8 cellular contexts compared by ENCODE assay signal in the genomic region with DNA sequence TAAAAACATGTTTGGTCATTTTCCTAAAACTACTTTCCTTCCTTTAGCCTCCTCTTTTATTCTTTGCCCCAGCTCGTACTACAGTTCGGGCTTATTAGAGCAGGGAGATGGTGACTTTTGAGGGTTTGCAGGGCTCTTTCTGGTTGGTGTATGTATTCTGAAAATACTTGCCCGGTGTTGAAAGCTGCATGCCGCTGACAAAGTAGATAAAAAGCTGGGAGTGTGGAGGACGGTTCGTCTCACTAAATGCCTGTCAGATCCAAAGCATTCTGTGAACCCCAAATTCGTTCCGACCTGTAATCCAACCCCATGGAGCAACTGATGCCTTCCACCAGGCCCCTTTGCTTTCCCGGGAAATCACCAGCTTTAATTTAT. TPM values are rescaled to one million over a fixed set of nuclear protein-coding genes. Genes with fewer than 3 reads are reported as not detected.
DNase-seq lines count a peak whose midpoint lies in the region; ATAC-seq, FAIRE-seq and TF ChIP-seq lines count a peak whose summit lies in the region.

No MANE protein-coding gene starts in this region.

- peaks cover 50% of the 10 kb centered on the region for H3K27me3 Mint-ChIP-seq in activated CD4-positive, alpha-beta T cell treated with anti-CD3 and anti-CD28 coated beads, Interleukin-2, amount 10 ng/mL, durations not matched to agents 7 days and 5 days
- H3K27me3 Mint-ChIP-seq in activated naive CD8-positive, alpha-beta T cell treated with anti-CD3 and anti-CD28 coated beads, Interleukin-2, amount 10 ng/mL, durations not matched to agents 7 days and 5 days, result peaks cover 44% of the 10 kb centered on the region

- no peak for TF ChIP-seq POLR2A in erythroblast (IDR thresholded peaks at IDR 0.05; ENCODE audit: low read length)

- peaks cover 10% of the 10 kb centered on the region for H3K36me3 Mint-ChIP-seq in activated CD4-positive, alpha-beta T cell treated with anti-CD3 and anti-CD28 coated beads, Interleukin-2, amount 10 ng/mL, durations not matched to agents 7 days and 5 days (ENCODE audit: low read depth)
- H3K36me3 Mint-ChIP-seq in activated naive CD8-positive, alpha-beta T cell treated with anti-CD3 and anti-CD28 coated beads, Interleukin-2, amount 10 ng/mL, durations not matched to agents 7 days and 5 days, result peaks cover 2% of the 10 kb centered on the region

- no peaks in the 10 kb centered on the region for H3K9me3 ChIP-seq in kidney (ENCODE audit: control insufficient read depth in 1 of 2, low read length in 2 of 2)
- H3K9me3 ChIP-seq in thoracic aorta, result no peaks in the 10 kb centered on the region

- peak overlapping the region; percentile 91 to 96 for H3K27ac ChIP-seq in kidney (ENCODE audit: low read depth in 2 of 2, low read length in 2 of 2)
- peak overlapping the region; percentile 78 to 86 for H3K27ac ChIP-seq in thoracic aorta

- peak overlapping the region; percentile 72 to 79 for H3K9ac ChIP-seq in kidney (ENCODE audit: low read length in 2 of 2)

- no peak for TF ChIP-seq CTCF in kidney (IDR thresholded peaks at IDR 0.05; ENCODE audit: borderline replicate concordance, extremely low read depth, insufficient read depth)
- TF ChIP-seq CTCF in thoracic aorta (IDR thresholded peaks at IDR 0.05), result no peak

- DNase-seq in activated CD4-positive, alpha-beta T cell treated with anti-CD3 and anti-CD28 coated beads, Interleukin-2, amount 10 ng/mL, durations not matched to agents 7 days and 5 days, result no peak
- no peak for DNase-seq in activated CD4-positive, alpha-beta T cell treated with anti-CD3 and anti-CD28 coated beads for 1 hour
- no peak for DNase-seq in activated naive CD8-positive, alpha-beta T cell treated with anti-CD3 and anti-CD28 coated beads, Interleukin-2, amount 10 ng/mL, durations not matched to agents 7 days and 5 days
- DNase-seq in kidney (no peak), thoracic aorta (ENCODE audit: low spot score) (no peak), NCI-H345 treated with DMSO at 0.1 percent for 48 hours (lab: John Stamatoyannopoulos, UW; ENCODE audit: unreplicated experiment) (no peak), erythroblast (lab: John Stamatoyannopoulos, UW) (no peak)

- peaks cover 5% of the 10 kb centered on the region for H3K9me3 Mint-ChIP-seq in activated CD4-positive, alpha-beta T cell treated with anti-CD3 and anti-CD28 coated beads, Interleukin-2, amount 10 ng/mL, durations not matched to agents 7 days and 5 days
- no peaks in the 10 kb centered on the region for H3K9me3 Mint-ChIP-seq in activated naive CD8-positive, alpha-beta T cell treated with anti-CD3 and anti-CD28 coated beads, Interleukin-2, amount 10 ng/mL, durations not matched to agents 7 days and 5 days

- no peak overlapping the region for H3K27ac Mint-ChIP-seq in activated CD4-positive, alpha-beta T cell treated with anti-CD3 and anti-CD28 coated beads, Interleukin-2, amount 10 ng/mL, durations not matched to agents 7 days and 5 days
- H3K27ac Mint-ChIP-seq in activated naive CD8-positive, alpha-beta T cell treated with anti-CD3 and anti-CD28 coated beads, Interleukin-2, amount 10 ng/mL, durations not matched to agents 7 days and 5 days, result no peak overlapping the region

- H3K4me1 ChIP-seq in kidney (ENCODE audit: control insufficient read depth in 1 of 2, insufficient read depth in 1 of 2, low read depth in 1 of 2, low read length in 2 of 2) (peaks cover 11 to 13% of the 10 kb centered on the region in 2 donors), thoracic aorta (ENCODE audit: control insufficient read depth in 1 of 2, low read depth in 2 of 2) (peaks cover 17 to 30% of the 10 kb centered on the region in 2 donors)

- POLR2A ChIA-PET in activated CD4-positive, alpha-beta T cell treated with anti-CD3 and anti-CD28 coated beads, Interleukin-2, amount 10 ng/mL, durations not matched to agents 7 days and 5 days (lab: Charles Lee), result no interaction called here
- POLR2A ChIA-PET in activated naive CD8-positive, alpha-beta T cell treated with anti-CD3 and anti-CD28 coated beads, Interleukin-2, amount 10 ng/mL, durations not matched to agents 7 days and 5 days (lab: Charles Lee), result no interaction called here

- H3K4me3 Mint-ChIP-seq in activated CD4-positive, alpha-beta T cell treated with anti-CD3 and anti-CD28 coated beads, Interleukin-2, amount 10 ng/mL, durations not matched to agents 7 days and 5 days, result peak overlapping the region; percentile 61
- peak overlapping the region; percentile 67 for H3K4me3 Mint-ChIP-seq in activated naive CD8-positive, alpha-beta T cell treated with anti-CD3 and anti-CD28 coated beads, Interleukin-2, amount 10 ng/mL, durations not matched to agents 7 days and 5 days

- no peak for ATAC-seq in activated naive CD8-positive, alpha-beta T cell treated with anti-CD3 and anti-CD28 coated beads, Interleukin-2, amount 10 ng/mL, durations not matched to agents 7 days and 5 days (ENCODE audit: low read depth)
- ATAC-seq in thoracic aorta (ENCODE audit: insufficient number of reproducible peaks, low FRiP score, low read depth), result no peak
- ATAC-seq in GM21360 (IDR thresholded peaks at IDR 0.05; ENCODE audit: unreplicated experiment), result no peak

- no peaks in the 10 kb centered on the region for H3K36me3 ChIP-seq in kidney (ENCODE audit: control insufficient read depth in 1 of 2, insufficient read depth in 2 of 2, low read length in 2 of 2)
- no peaks in the 10 kb centered on the region for H3K36me3 ChIP-seq in thoracic aorta

- FAIRE-seq in kidney (lab: Jason Lieb, UNC), result no peak

- H3K4me3 ChIP-seq in kidney (ENCODE audit: low read length in 2 of 2) (peak overlapping the region; percentile 73 to 81), thoracic aorta (peak overlapping the region; percentile 84)

- H3K4me1 Mint-ChIP-seq in activated CD4-positive, alpha-beta T cell treated with anti-CD3 and anti-CD28 coated beads, Interleukin-2, amount 10 ng/mL, durations not matched to agents 7 days and 5 days, result peaks cover 33% of the 10 kb centered on the region
- H3K4me1 Mint-ChIP-seq in activated naive CD8-positive, alpha-beta T cell treated with anti-CD3 and anti-CD28 coated beads, Interleukin-2, amount 10 ng/mL, durations not matched to agents 7 days and 5 days, result peaks cover 24% of the 10 kb centered on the region

- CTCF ChIA-PET in activated CD4-positive, alpha-beta T cell treated with anti-CD3 and anti-CD28 coated beads, Interleukin-2, amount 10 ng/mL, durations not matched to agents 7 days and 5 days (lab: Charles Lee), result interaction anchor here (0.6 to 1.7 kb wide), 4 partner anchors 9 to 1035 kb away, joined by 3 to 5 read pairs (median 4); no protein-coding TSS in a partner anchor

- no peaks in the 10 kb centered on the region for H3K27me3 ChIP-seq in thoracic aorta (replicated peaks; ENCODE audit: insufficient read depth)

- intact Hi-C loops in kidney (cut with DNase I), result no loop called here

RNA-seq across cellular contexts. Expression of a gene that starts 19.2 kb away (rescaled TPM):
- total RNA-seq in activated CD4-positive, alpha-beta T cell treated with anti-CD3 and anti-CD28 coated beads, Interleukin-2, amount 10 ng/mL, durations not matched to agents 7 days and 5 days, result under 1 TPM; 0.20 to 0.44 TPM
- total RNA-seq in activated naive CD8-positive, alpha-beta T cell treated with anti-CD3 and anti-CD28 coated beads, Interleukin-2, amount 10 ng/mL, durations not matched to agents 7 days and 5 days, result under 1 TPM; 0.62 to 0.75 TPM
- total RNA-seq in kidney (122 TPM), thoracic aorta (10 to 100 TPM; 31.7 to 41.3 TPM)
- polyA plus RNA-seq in kidney (ENCODE audit: insufficient read depth, low read depth, low replicate concordance), result 23.3 TPM

Comparison
In these comparisons a context has a peak if more than half of its experiments do, and no peak if none do; other contexts are left out.
1. RNA of a gene that starts 19.2 kb away (total RNA-seq): 122 TPM in kidney (single experiment) and 31.7 to 41.3 TPM in thoracic aorta; 0.62 to 0.75 TPM in activated naive CD8-positive, alpha-beta T cell treated with anti-CD3 and anti-CD28 coated beads, Interleukin-2, amount 10 ng/mL, durations not matched to agents 7 days and 5 days and 0.20 to 0.44 TPM in activated CD4-positive, alpha-beta T cell treated with anti-CD3 and anti-CD28 coated beads, Interleukin-2, amount 10 ng/mL, durations not matched to agents 7 days and 5 days; every median in the first group is over 10 times any median in the second.